Comparison of ENCODE assay signal across 9 cellular contexts in genomic region chr22:24134090-24134846, GRCh38. TPM values are rescaled to one million over a fixed set of nuclear protein-coding genes. Genes with fewer than 3 reads are reported as not detected.
DNase-seq lines count a peak whose midpoint lies in the region; ATAC-seq, FAIRE-seq and TF ChIP-seq lines count a peak whose summit lies in the region.
"Had no signal": no experiment of that assay in that cellular context is flagged by ENCODE, and none has a peak within 500 bp of the region (broad histone marks: within the 10 kb centered on the region; RNA-seq: fewer than 3 reads in every experiment).

No MANE protein-coding gene starts in this region.

- H2AFZ ChIP-seq in OCI-LY7 (ENCODE audit: low read length), result no peak overlapping the region

- CTCF ChIA-PET in activated CD8-positive, alpha-beta memory T cell treated with anti-CD3 and anti-CD28 coated beads, Interleukin-2, amount 10 ng/mL, durations not matched to agents 7 days and 5 days (lab: Charles Lee), result interaction anchor here (1.7 to 4.9 kb wide), 3 partner anchors 19 to 41 kb away, joined by 3 to 44 read pairs (median 35); no protein-coding TSS in a partner anchor
- CTCF ChIA-PET in OCI-LY7 (lab: Charles Lee; ENCODE audit: unreplicated experiment), result no interaction called here

- no peaks in the 10 kb centered on the region for H3K27me3 Mint-ChIP-seq in activated CD8-positive, alpha-beta memory T cell treated with anti-CD3 and anti-CD28 coated beads, Interleukin-2, amount 10 ng/mL, durations not matched to agents 7 days and 5 days

- H3K27ac Mint-ChIP-seq in activated CD8-positive, alpha-beta memory T cell treated with anti-CD3 and anti-CD28 coated beads, Interleukin-2, amount 10 ng/mL, durations not matched to agents 7 days and 5 days, result peak overlapping the region; percentile 26

- POLR2A ChIA-PET in OCI-LY7 (lab: Charles Lee), result no interaction called here

- H3K36me3 ChIP-seq in OCI-LY7 (ENCODE audit: insufficient read depth, low read length), result peaks cover 38% of the 10 kb centered on the region

- DNase-seq in GM12891 (ENCODE audit: insufficient read length, low spot score) (no peak), fibroblast of peridontal ligament (ENCODE audit: extremely low read depth) (peak; percentile 55), OCI-LY7 (ENCODE audit: low spot score) (no peak), dedifferentiated amniotic fluid mesenchymal stem cell (ENCODE audit: extremely low spot score) (no peak)
- DNase-seq in activated CD8-positive, alpha-beta memory T cell treated with anti-CD3 and anti-CD28 coated beads, Interleukin-2, amount 10 ng/mL, durations not matched to agents 7 days and 5 days, result peak; percentile 73
- DNase-seq in stimulated activated CD4-positive, alpha-beta T cell treated with anti-CD3 and anti-CD28 coated beads, Interleukin-4, amount 100 ng/mL, for 1 hour, result peak; percentile 72
- DNase-seq: SIG-M5 had no signal

- H3K4me3 ChIP-seq in OCI-LY7 (ENCODE audit: low read depth, low read length, poor library complexity, severe bottlenecking), result no peak overlapping the region

- no peaks in the 10 kb centered on the region for H4K20me1 ChIP-seq in OCI-LY7 (ENCODE audit: insufficient read depth, low read length)

- no peaks in the 10 kb centered on the region for H3K9me2 ChIP-seq in OCI-LY7 (ENCODE audit: insufficient read depth, low read length)

- TF ChIP-seq CTCF in OCI-LY7 (conservative IDR thresholded peaks at IDR 0.05; ENCODE audit: low read length), result no peak

- H3K9me3 ChIP-seq in OCI-LY7 (ENCODE audit: low read length), result no peaks in the 10 kb centered on the region

- no peaks in the 10 kb centered on the region for H3K4me1 ChIP-seq in OCI-LY7 (ENCODE audit: insufficient read depth, low read length, poor library complexity, severe bottlenecking)

- no peaks in the 10 kb centered on the region for H3K79me2 ChIP-seq in OCI-LY7 (ENCODE audit: insufficient read depth, low read depth, low read length)

- H3K36me3 Mint-ChIP-seq in activated CD8-positive, alpha-beta memory T cell treated with anti-CD3 and anti-CD28 coated beads, Interleukin-2, amount 10 ng/mL, durations not matched to agents 7 days and 5 days, result peaks cover 23% of the 10 kb centered on the region

- H3K27ac ChIP-seq in OCI-LY7 (ENCODE audit: low read depth, low read length, poor library complexity, severe bottlenecking), result no peak overlapping the region

- no peak overlapping the region for H3K4me2 ChIP-seq in OCI-LY7 (ENCODE audit: low read length)

- intact Hi-C loops in OCI-LY7 (cut with micrococcal nuclease; ENCODE audit: unreplicated experiment), result no loop called here

- no peak overlapping the region for H3K4me3 Mint-ChIP-seq in activated CD8-positive, alpha-beta memory T cell treated with anti-CD3 and anti-CD28 coated beads, Interleukin-2, amount 10 ng/mL, durations not matched to agents 7 days and 5 days

- peak; percentile 68 for FAIRE-seq in GM12891 (lab: Jason Lieb, UNC)

- no TSS peak for BruUV-seq in OCI-LY7 (replicated peaks; lab: Mats Ljungman, UMichigan)

- H3K9me3 Mint-ChIP-seq in activated CD8-positive, alpha-beta memory T cell treated with anti-CD3 and anti-CD28 coated beads, Interleukin-2, amount 10 ng/mL, durations not matched to agents 7 days and 5 days (ENCODE audit: low read depth), result no peaks in the 10 kb centered on the region

- peaks cover 14% of the 10 kb centered on the region for H3K4me1 Mint-ChIP-seq in activated CD8-positive, alpha-beta memory T cell treated with anti-CD3 and anti-CD28 coated beads, Interleukin-2, amount 10 ng/mL, durations not matched to agents 7 days and 5 days

- TF ChIP-seq POLR2A in GM12891 (IDR thresholded peaks at IDR 0.05; ENCODE audit: low read depth, low read length), result no peak

- peak; percentile 63 for ATAC-seq in activated CD8-positive, alpha-beta memory T cell treated with anti-CD3 and anti-CD28 coated beads, Interleukin-2, amount 10 ng/mL, durations not matched to agents 7 days and 5 days
- ATAC-seq in GM18520 (IDR thresholded peaks at IDR 0.05; ENCODE audit: unreplicated experiment) (no peak), HG03565 (IDR thresholded peaks at IDR 0.05; ENCODE audit: unreplicated experiment) (no peak)

TF ChIP-seq in GM12891, 5 proteins besides CTCF, POLR2A, EP300 and RAD21:
- no peak for TF ChIP-seq POU2F2 (IDR thresholded peaks at IDR 0.05; ENCODE audit: low read depth, low read length)
- no peak for TF ChIP-seq PAX5 (IDR thresholded peaks at IDR 0.05; ENCODE audit: insufficient read depth, low read length, severe bottlenecking)
- no peak for TF ChIP-seq POLR2AphosphoS5 (IDR thresholded peaks at IDR 0.05; ENCODE audit: low read depth, low read length)
- TF ChIP-seq SPI1 (IDR thresholded peaks at IDR 0.05; ENCODE audit: low read depth, low read length), result no peak

RNA-seq across cellular contexts. Expression of gene SUSD2, which starts 47.0 kb away (rescaled TPM):
- 0.08 TPM for polyA plus RNA-seq in GM12891 (2012; ENCODE audit: low read depth, missing spikeins)
- under 1 TPM; 0.52 to 0.96 TPM for total RNA-seq in activated CD8-positive, alpha-beta memory T cell treated with anti-CD3 and anti-CD28 coated beads, Interleukin-2, amount 10 ng/mL, durations not matched to agents 7 days and 5 days
- total RNA-seq in OCI-LY7 (2014; rRNA removed; shearing (Covaris generic)), result 0.41 and 0.54 TPM in 2 replicates
- 0.38 and 0.39 TPM in 2 replicates for total RNA-seq in OCI-LY7 (2022)

Comparison
In these comparisons a context has a peak if more than half of its experiments do, and no peak if none do; other contexts are left out.
1. DNase-seq: peak in activated CD8-positive, alpha-beta memory T cell treated with anti-CD3 and anti-CD28 coated beads, Interleukin-2, amount 10 ng/mL, durations not matched to agents 7 days and 5 days (single experiment), fibroblast of peridontal ligament (single experiment) and stimulated activated CD4-positive, alpha-beta T cell treated with anti-CD3 and anti-CD28 coated beads, Interleukin-4, amount 100 ng/mL, for 1 hour (single experiment); none in GM12891 (single experiment), OCI-LY7 (single experiment) and dedifferentiated amniotic fluid mesenchymal stem cell (single experiment).